Comparison of ENCODE assay signal across 26 cellular contexts in the genomic region with DNA sequence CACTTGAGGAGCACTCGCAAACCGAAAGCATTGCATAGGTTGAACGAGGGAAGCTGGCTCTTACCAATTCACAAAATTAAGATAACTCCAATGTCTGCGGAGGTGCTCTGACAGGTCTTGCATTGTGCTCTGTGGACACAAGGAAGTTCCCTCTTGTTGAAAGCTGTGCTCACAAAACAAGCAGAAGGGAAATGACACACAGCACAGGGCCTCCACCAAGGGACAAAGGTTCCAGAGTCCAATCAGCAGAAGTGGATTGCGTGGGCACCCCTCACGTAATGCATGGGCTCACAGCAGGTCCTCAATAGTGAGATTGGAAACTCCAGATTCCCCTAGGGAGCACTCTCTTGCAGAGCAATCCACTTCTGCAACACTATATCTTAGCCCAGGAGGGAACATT.
DNase-seq lines count a peak whose midpoint lies in the region; ATAC-seq and TF ChIP-seq lines count a peak whose summit lies in the region.
"Had no signal": no experiment of that assay in that cellular context is flagged by ENCODE, and none has a peak within 500 bp of the region (broad histone marks: within the 10 kb centered on the region; RNA-seq: fewer than 3 reads in every experiment).

No MANE protein-coding gene starts in this region.

- no peaks in the 10 kb centered on the region for H3K9me3 ChIP-seq in BLaER1 treated with 17β-estradiol and CSF1 and Interleukin-3, amounts not matched to agents 10 nM and 100 nM (replicated peaks in 1 of 11)
- H3K9me3 ChIP-seq in GM23248 (ENCODE audit: low read depth) (no peaks in the 10 kb centered on the region), T-helper 17 cell (ENCODE audit: control insufficient read depth, low read length, poor library complexity, severe bottlenecking) (no peaks in the 10 kb centered on the region), mucosa of descending colon (peaks cover 6% of the 10 kb centered on the region), tibial artery (no peaks in the 10 kb centered on the region)
- H3K9me3 ChIP-seq: breast epithelium, spleen, thoracic aorta had no signal

- H3F3A ChIP-seq in GM23248 (ENCODE audit: insufficient read depth), result peaks cover 43% of the 10 kb centered on the region

- H4K20me1 ChIP-seq in BLaER1 treated with 17β-estradiol and CSF1 and Interleukin-3, amounts not matched to agents 10 nM and 100 nM, result no peaks in the 10 kb centered on the region; a peak in 2 of 22 replicates
- H4K20me1 ChIP-seq in GM23248 (ENCODE audit: insufficient read depth), result no peaks in the 10 kb centered on the region

- ATAC-seq in T-helper 17 cell (no peak), mucosa of descending colon (peak; percentile 27)
- ATAC-seq: esophagus mucosa; GM23338; left lobe of liver; naive thymus-derived CD4-positive, alpha-beta T cell had no signal

- H3K27ac Mint-ChIP-seq in T-helper 17 cell, result peak overlapping the region; percentile 24
- no peak overlapping the region for H3K27ac Mint-ChIP-seq in progenitor cell of endocrine pancreas
- H3K27ac Mint-ChIP-seq: CD4-positive, alpha-beta memory T cell; GM23338 had no signal

- peaks cover 0 to 10% (median 0%) of the 10 kb centered on the region in 11 experiments; a peak in 4 of 22 replicates for H3K36me3 ChIP-seq in BLaER1 treated with 17β-estradiol and CSF1 and Interleukin-3, amounts not matched to agents 10 nM and 100 nM
- H3K36me3 ChIP-seq in GM23248 (ENCODE audit: low read depth) (peaks cover 6% of the 10 kb centered on the region; the same call in 1 of the 2 replicates), mucosa of descending colon (ENCODE audit: low read depth) (no peaks in the 10 kb centered on the region), tibial artery (peaks cover 0 to 4% (median 0%) of the 10 kb centered on the region in 3 donors)
- H3K36me3 ChIP-seq: breast epithelium, spleen, thoracic aorta had no signal

- no peak overlapping the region for H3K4me3 ChIP-seq in BLaER1 treated with 17β-estradiol and CSF1 and Interleukin-3, amounts not matched to agents 10 nM and 100 nM
- H3K4me3 ChIP-seq in GM23248, result no peak overlapping the region
- H3K4me3 ChIP-seq in mucosa of descending colon, result no peak overlapping the region
- no peak overlapping the region for H3K4me3 ChIP-seq in tibial artery
- H3K4me3 ChIP-seq: breast epithelium, GM23338, spleen, thoracic aorta had no signal

- no peak overlapping the region for H2AFZ ChIP-seq in GM23248
- H2AFZ ChIP-seq: GM23338 had no signal

- TF ChIP-seq CTCF in mucosa of descending colon (IDR thresholded peaks at IDR 0.05) (no peak), progenitor cell of endocrine pancreas (IDR thresholded peaks at IDR 0.05; ENCODE audit: unreplicated experiment) (no peak), tibial artery (IDR thresholded peaks at IDR 0.05) (no peak)

- H3K79me2 ChIP-seq in GM23248 (ENCODE audit: insufficient read depth), result peaks cover 85% of the 10 kb centered on the region

- no peaks in the 10 kb centered on the region for H3K27me3 Mint-ChIP-seq in T-helper 17 cell
- peaks cover 3% of the 10 kb centered on the region for H3K27me3 Mint-ChIP-seq in progenitor cell of endocrine pancreas
- H3K27me3 Mint-ChIP-seq: CD4-positive, alpha-beta memory T cell; naive thymus-derived CD4-positive, alpha-beta T cell had no signal

- no peak overlapping the region for H3K9ac ChIP-seq in BLaER1 treated with 17β-estradiol and CSF1 and Interleukin-3, amounts not matched to agents 10 nM and 100 nM
- H3K9ac ChIP-seq in GM23248, result no peak overlapping the region

- peaks cover 32 to 73% (median 55%) of the 10 kb centered on the region in 10 experiments for H3K4me1 ChIP-seq in BLaER1 treated with 17β-estradiol and CSF1 and Interleukin-3, amounts not matched to agents 10 nM and 100 nM
- H3K4me1 ChIP-seq in GM23248 (ENCODE audit: insufficient read depth) (peaks cover 25% of the 10 kb centered on the region), mucosa of descending colon (ENCODE audit: low read depth) (no peaks in the 10 kb centered on the region), tibial artery (peaks cover 0 to 76% (median 36%) of the 10 kb centered on the region in 4 donors)
- H3K4me1 ChIP-seq: breast epithelium had no signal

- peak overlapping the region; percentile 40 to 71 (median 64) for H3K4me2 ChIP-seq in BLaER1 treated with 17β-estradiol and CSF1 and Interleukin-3, amounts not matched to agents 10 nM and 100 nM
- H3K4me2 ChIP-seq in GM23248 (ENCODE audit: unreplicated experiment), result no peak overlapping the region
- H3K4me2 ChIP-seq: GM23338 had no signal

- in situ Hi-C loops in GM23248 (cut with MboI), result no loop called here

- WGBS in GM23248 (ENCODE audit: low coverage in 1 of 2, low lambda C conversion rate in 2 of 2, missing lambda C conversion rate in 2 of 2), 2 experiments, result 93 to 94% methylated on average over 6 of the region's 6 CpGs

- H3K27me3 ChIP-seq in BLaER1 treated with 17β-estradiol and CSF1 and Interleukin-3, amounts not matched to agents 10 nM and 100 nM, result peaks cover 0 to 3% (median 0%) of the 10 kb centered on the region in 11 experiments; a peak in 2 of 22 replicates
- no peaks in the 10 kb centered on the region for H3K27me3 ChIP-seq in GM23248 (replicated peaks; ENCODE audit: insufficient read depth)
- no peaks in the 10 kb centered on the region for H3K27me3 ChIP-seq in tibial artery
- H3K27me3 ChIP-seq: breast epithelium, spleen had no signal

- H3K27ac ChIP-seq in BLaER1 treated with 17β-estradiol and CSF1 and Interleukin-3, amounts not matched to agents 10 nM and 100 nM, result no peak overlapping the region
- peak overlapping the region; percentile 97 for H3K27ac ChIP-seq in GM23248
- H3K27ac ChIP-seq in tibial artery, result no peak overlapping the region
- H3K27ac ChIP-seq: breast epithelium, spleen, thoracic aorta had no signal

- H3K9me3 Mint-ChIP-seq in progenitor cell of endocrine pancreas (ENCODE audit: low read depth), result no peaks in the 10 kb centered on the region
- H3K9me3 Mint-ChIP-seq: CD4-positive, alpha-beta memory T cell; GM23338; naive thymus-derived CD4-positive, alpha-beta T cell had no signal

- peaks cover 2% of the 10 kb centered on the region for H3K36me3 Mint-ChIP-seq in T-helper 17 cell (ENCODE audit: low read depth)
- H3K36me3 Mint-ChIP-seq in progenitor cell of endocrine pancreas (ENCODE audit: insufficient read depth), result no peaks in the 10 kb centered on the region

- H3K4me3 Mint-ChIP-seq in T-helper 17 cell (no peak overlapping the region), progenitor cell of endocrine pancreas (ENCODE audit: low read depth) (no peak overlapping the region)
- H3K4me3 Mint-ChIP-seq: CD4-positive, alpha-beta memory T cell; GM23338; naive thymus-derived CD4-positive, alpha-beta T cell had no signal

- intact Hi-C loops in mucosa of descending colon (cut with DNase I, micrococcal nuclease) (no loop called here), tibial artery (cut with DNase I; ENCODE audit: low total_unique reads) (no loop called here)

- DNase-seq in GM23248 (no peak), T-helper 17 cell (no peak), mucosa of descending colon (no peak), progenitor cell of endocrine pancreas (ENCODE audit: low spot score, unreplicated experiment) (no peak), tibial artery (no peak)
- DNase-seq in effector CD4-positive, alpha-beta T cell, result no peak
- DNase-seq: activated CD4-positive, alpha-beta T cell treated with anti-CD3 and anti-CD28 coated beads for 4 hours; activated naive CD4-positive, alpha-beta T cell treated with anti-CD3 and anti-CD28 coated beads, Interleukin-2, amount 50 U/mL, for 16 hours; amygdala; CD4-positive, alpha-beta memory T cell; foreskin melanocyte; hippocampal formation; naive thymus-derived CD4-positive, alpha-beta T cell; NCI-H1048; NCI-H1930; NCI-H774; retina; spleen; stimulated activated CD4-positive, alpha-beta T cell treated with anti-CD3 and anti-CD28 coated beads, Interleukin-2, amount 100 ng/mL, for 48 hours; stimulated activated naive CD4-positive, alpha-beta T cell treated with Interleukin-2 at 50 U/mL for 16 hours had no signal

- no peaks in the 10 kb centered on the region for H3K9me2 ChIP-seq in GM23248 (ENCODE audit: insufficient read depth)

- peaks cover 9% of the 10 kb centered on the region for H3K4me1 Mint-ChIP-seq in T-helper 17 cell
- H3K4me1 Mint-ChIP-seq in progenitor cell of endocrine pancreas (ENCODE audit: low read depth), result no peaks in the 10 kb centered on the region
